ENCODE assay signal across 1 cellular context in genomic region chr18:48901145-48902022, GRCh38.
TF ChIP-seq lines count a peak whose summit lies in the region.

No MANE protein-coding gene starts in this region.

TF ChIP-seq in K562, 482 proteins besides CTCF, POLR2A, EP300 and RAD21:
- TF ChIP-seq CTCFL (IDR thresholded peaks at IDR 0.05; ENCODE audit: borderline replicate concordance, insufficient read depth, low read depth, low read length, poor library complexity, severe bottlenecking) (no peak), ZFP36 (IDR thresholded peaks at IDR 0.05; ENCODE audit: low read depth, low read length, partially characterized antibody) (peak; percentile 87), EHMT2 (IDR thresholded peaks at IDR 0.05) (peak; percentile 39; the same call in 1 of the 2 replicates), ZNF436 (CRISPR knock-in tag; IDR thresholded peaks at IDR 0.05) (peak; percentile 66; the same call in 1 of the 2 replicates)
